16 cellular contexts compared by ENCODE assay signal in genomic region chr13:106468948-106469590, GRCh38.
A peak's percentile ranks its signal among the peaks of the same experiment; 100 is the strongest.
DNase-seq lines count a peak whose midpoint lies in the region; ATAC-seq and TF ChIP-seq lines count a peak whose summit lies in the region.
"Had no signal": no experiment of that assay in that cellular context is flagged by ENCODE, and none has a peak within 500 bp of the region (broad histone marks: within the 10 kb centered on the region; RNA-seq: fewer than 3 reads in every experiment).

No MANE protein-coding gene starts in this region.

- H3K36me3 ChIP-seq in GM23338 (ENCODE audit: insufficient read depth) (no peaks in the 10 kb centered on the region), neuronal stem cell (replicated peaks in 1 of 2; ENCODE audit: control insufficient read depth in 2 of 2, insufficient read depth in 2 of 2, low read length in 2 of 2) (no peaks in the 10 kb centered on the region), BE2C (no peaks in the 10 kb centered on the region)

- no peaks in the 10 kb centered on the region for H4K20me1 ChIP-seq in GM23338 (replicated peaks; ENCODE audit: insufficient read depth)

- no peak overlapping the region for H2BK15ac ChIP-seq in neuronal stem cell (ENCODE audit: low read length)

- peaks cover 9% of the 10 kb centered on the region for H3K27me3 Mint-ChIP-seq in GM23338 (ENCODE audit: insufficient read depth, low read depth, poor library complexity)

- no peaks in the 10 kb centered on the region for H3K79me2 ChIP-seq in GM23338 (replicated peaks; ENCODE audit: insufficient read depth)

- no peak for DNase-seq in GM23338 (ENCODE audit: low spot score)
- DNase-seq in SK-N-DZ (ENCODE audit: low spot score), result peak; percentile 13
- DNase-seq in iPS-NIHi7 (ENCODE audit: extremely low spot score), result peak; percentile 40
- DNase-seq in neuronal stem cell (ENCODE audit: low spot score), result no peak
- no peak for DNase-seq in kidney tubule cell (ENCODE audit: low spot score)
- DNase-seq in HuH-7 (ENCODE audit: low spot score), result no peak
- no peak for DNase-seq in BE2C
- DNase-seq: ACHN; CD8-positive, alpha-beta T cell; COR-L47; DMS153; DMS79 treated with DMSO at 0.1 percent for 48 hours; EL; GDM1 had no signal

- H3K9ac ChIP-seq in neuronal stem cell (ENCODE audit: low read depth, low read length, poor library complexity), result no peak overlapping the region

- no peaks in the 10 kb centered on the region; the same call in 2 of the 3 replicates for H3K9me3 Mint-ChIP-seq in GM23338
- H3K9me3 Mint-ChIP-seq: CD8-positive, alpha-beta T cell had no signal

- no peaks in the 10 kb centered on the region for H3K27me3 ChIP-seq in GM23338 (ENCODE audit: insufficient read depth)
- H3K27me3 ChIP-seq in neuronal stem cell (ENCODE audit: control insufficient read depth in 3 of 3, insufficient read depth in 3 of 3, low read depth in 1 of 3, low read length in 3 of 3), result no peaks in the 10 kb centered on the region
- H3K27me3 ChIP-seq in BE2C, result no peaks in the 10 kb centered on the region

- TF ChIP-seq CTCF in GM23338 (conservative IDR thresholded peaks at IDR 0.05; ENCODE audit: low read depth in 2 of 2) (no peak), BE2C (IDR thresholded peaks at IDR 0.05; ENCODE audit: low read depth, low read length) (no peak)

- no CpG with 5 or more reads among the region's 17 CpGs for WGBS in neuronal stem cell (ENCODE audit: extremely low coverage in 2 of 2, insufficient read length in 2 of 2, insufficient replicate concordance in 1 of 2), 2 donors

- H2AFZ ChIP-seq in GM23338, result peak overlapping the region; percentile 81; the same call in 1 of the 2 replicates
- peak overlapping the region; percentile 11 for H2AFZ ChIP-seq in neuronal stem cell (ENCODE audit: low read length)

- H3K4me3 Mint-ChIP-seq in GM23338, result no peak overlapping the region
- H3K4me3 Mint-ChIP-seq: CD8-positive, alpha-beta T cell had no signal

- H2BK5ac ChIP-seq in neuronal stem cell (ENCODE audit: low read length), result no peak overlapping the region

- peak overlapping the region; percentile 45 for H3K18ac ChIP-seq in neuronal stem cell (ENCODE audit: low read length)

- H3K4me2 ChIP-seq in GM23338 (no peak overlapping the region), neuronal stem cell (ENCODE audit: insufficient read depth, low read length, poor library complexity, severe bottlenecking) (no peak overlapping the region)

- no peak overlapping the region for H3K4me3 ChIP-seq in GM23338
- H3K4me3 ChIP-seq in neuronal stem cell (ENCODE audit: low read length in 2 of 2), result no peak overlapping the region
- H3K4me3 ChIP-seq in BE2C (ENCODE audit: low read depth, low read length), result no peak overlapping the region

- no peaks in the 10 kb centered on the region for H3F3A ChIP-seq in GM23338 (replicated peaks; ENCODE audit: low read depth)

- no peaks in the 10 kb centered on the region for H3K79me1 ChIP-seq in neuronal stem cell (ENCODE audit: low read depth, low read length)

- H3K9me2 ChIP-seq in GM23338 (ENCODE audit: insufficient read depth), result peaks cover 4% of the 10 kb centered on the region; the same call in 1 of the 2 replicates

- H3K27ac ChIP-seq in GM23338 (ENCODE audit: low read depth) (no peak overlapping the region), neuronal stem cell (replicated peaks; ENCODE audit: low read length) (no peak overlapping the region)
- H3K27ac ChIP-seq: C4-2B had no signal

- peaks cover 0 to 9% of the 10 kb centered on the region in 2 donors for H3K9me3 ChIP-seq in neuronal stem cell (replicated peaks in 1 of 2; ENCODE audit: control insufficient read depth in 2 of 2, insufficient read depth in 1 of 2, low read depth in 1 of 2, low read length in 2 of 2)
- no peaks in the 10 kb centered on the region for H3K9me3 ChIP-seq in BE2C

- H3K4me1 ChIP-seq in GM23338 (ENCODE audit: insufficient read depth) (peaks cover 20% of the 10 kb centered on the region), neuronal stem cell (ENCODE audit: control insufficient read depth in 2 of 2, insufficient read depth in 1 of 2, low read depth in 1 of 2, low read length in 2 of 2) (peaks cover 19 to 48% of the 10 kb centered on the region in 2 donors), BE2C (peaks cover 17% of the 10 kb centered on the region)

- ATAC-seq in GM23338 (no peak), GM18511 (IDR thresholded peaks at IDR 0.05; ENCODE audit: unreplicated experiment) (no peak)
- ATAC-seq: CD8-positive, alpha-beta T cell had no signal

- no peak overlapping the region for H2BK120ac ChIP-seq in neuronal stem cell (ENCODE audit: low read depth, low read length)

- no peak overlapping the region for H3K4ac ChIP-seq in neuronal stem cell (ENCODE audit: low read length)

- no peak overlapping the region for H3K27ac Mint-ChIP-seq in GM23338
- H3K27ac Mint-ChIP-seq: CD8-positive, alpha-beta T cell had no signal

- peaks cover 24% of the 10 kb centered on the region for H3K4me1 Mint-ChIP-seq in GM23338

- no peak overlapping the region for H4K91ac ChIP-seq in neuronal stem cell (ENCODE audit: low read depth, low read length, poor library complexity)

- no peak overlapping the region for H3K14ac ChIP-seq in neuronal stem cell (ENCODE audit: low read length)

- H2BK12ac ChIP-seq in neuronal stem cell (ENCODE audit: low read length), result no peak overlapping the region

- no peak overlapping the region for H4K8ac ChIP-seq in neuronal stem cell (ENCODE audit: low read depth, low read length)

- no peak overlapping the region for H2AK5ac ChIP-seq in neuronal stem cell (ENCODE audit: low read depth, low read length)

- H3K23ac ChIP-seq in neuronal stem cell (ENCODE audit: low read depth, low read length, poor library complexity), result no peak overlapping the region

- H3K36me3 Mint-ChIP-seq in GM23338 (ENCODE audit: low read depth), result no peaks in the 10 kb centered on the region
- H3K36me3 Mint-ChIP-seq: CD8-positive, alpha-beta T cell had no signal

TF ChIP-seq in GM23338, 12 proteins besides CTCF, POLR2A, EP300 and RAD21:
- TF ChIP-seq EZH2phosphoT487 (IDR thresholded peaks at IDR 0.05; ENCODE audit: unreplicated experiment) (no peak), STAT1 (IDR thresholded peaks at IDR 0.05; ENCODE audit: unreplicated experiment) (no peak), ETS1 (IDR thresholded peaks at IDR 0.05) (no peak), CREB1 (CRISPR knock-in tag; IDR thresholded peaks at IDR 0.05; ENCODE audit: low read depth) (no peak), ZNF331 (CRISPR knock-in tag; IDR thresholded peaks at IDR 0.05; ENCODE audit: low read depth) (no peak), REST (IDR thresholded peaks at IDR 0.05; ENCODE audit: unreplicated experiment) (no peak), ZNF114 (CRISPR knock-in tag; IDR thresholded peaks at IDR 0.05) (no peak), EZH2 (IDR thresholded peaks at IDR 0.05; ENCODE audit: low read depth, unreplicated experiment) (no peak), POLR2AphosphoS5 (IDR thresholded peaks at IDR 0.05; ENCODE audit: low read depth) (no peak), JUNB (IDR thresholded peaks at IDR 0.05; ENCODE audit: unreplicated experiment) (no peak)

Comparison
In these comparisons a context has a peak if more than half of its experiments do, and no peak if none do; other contexts are left out.
1. DNase-seq: peak in SK-N-DZ (single experiment) and iPS-NIHi7 (single experiment); none in GM23338 (single experiment), neuronal stem cell (single experiment), kidney tubule cell (single experiment), HuH-7 (single experiment) and BE2C (single experiment).